In the genomic region with DNA sequence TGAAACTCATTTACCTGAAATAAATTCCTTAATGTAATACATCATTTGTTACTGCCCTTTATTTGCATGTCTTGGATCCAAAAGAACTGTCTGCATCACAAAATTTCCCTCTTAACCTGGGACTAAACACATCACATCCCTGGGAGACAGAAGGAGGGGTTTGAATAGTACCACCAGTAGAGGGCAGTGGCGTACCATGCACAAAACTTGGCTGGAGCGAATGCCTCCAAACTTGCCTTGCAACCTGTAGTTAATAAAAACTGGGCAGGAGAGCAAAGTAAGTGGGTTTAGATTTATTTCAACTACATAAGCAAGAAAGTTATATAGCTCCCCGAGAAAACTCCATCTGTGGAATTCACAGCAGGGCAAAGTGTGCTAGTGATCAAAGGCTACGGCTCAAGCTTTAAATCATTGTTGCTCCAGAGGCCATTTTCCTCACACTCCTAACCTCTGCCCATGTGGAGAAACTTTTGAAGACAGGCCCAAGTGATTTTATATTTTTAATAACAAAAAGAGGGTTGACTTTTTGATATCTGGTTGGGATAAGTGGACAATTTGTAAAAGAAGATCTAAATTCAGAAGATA, we compare ENCODE assay signal across 8 cellular contexts.
DNase-seq lines count a peak whose midpoint lies in the region; ATAC-seq lines count a peak whose summit lies in the region.

No MANE protein-coding gene starts in this region.

- no peaks in the 10 kb centered on the region for H3K9me3 Mint-ChIP-seq in activated naive CD8-positive, alpha-beta T cell treated with anti-CD3 and anti-CD28 coated beads, Interleukin-2, amount 10 ng/mL, durations not matched to agents 7 days and 5 days

- POLR2A ChIA-PET in activated naive CD8-positive, alpha-beta T cell treated with anti-CD3 and anti-CD28 coated beads, Interleukin-2, amount 10 ng/mL, durations not matched to agents 7 days and 5 days (lab: Charles Lee): no interaction called here

- peak; percentile 30 for DNase-seq in activated CD4-positive, CD25-positive, alpha-beta regulatory T cell treated with anti-CD3 and anti-CD28 coated beads, Interleukin-2, amount 50 U/mL, for 72 hours
- no peak for DNase-seq in activated CD4-positive, CD25-positive, alpha-beta regulatory T cell (lab: John Stamatoyannopoulos, UW)
- DNase-seq in NCI-H2107 (lab: John Stamatoyannopoulos, UW) (peak; percentile 75), hypothalamus (lab: John Stamatoyannopoulos, UW) (peak in 27 of 51 donors; percentile 0 to 60 (median 15)), SKM-1 treated with dmso at 0.1 percent for 144 hours (lab: John Stamatoyannopoulos, UW; ENCODE audit: unreplicated experiment) (no peak)
- peak; percentile 28 for DNase-seq in activated naive CD8-positive, alpha-beta T cell treated with anti-CD3 and anti-CD28 coated beads, Interleukin-2, amount 10 ng/mL, durations not matched to agents 7 days and 5 days
- DNase-seq in stimulated activated CD4-positive, alpha-beta T cell treated with anti-CD3 and anti-CD28 coated beads, Interleukin-1b, Interleukin-23, amount 100 ng/mL, for 24 hours (ENCODE audit: low read depth in 4 of 4, low spot score in 1 of 4): peak in 3 of 4 experiments; percentile 4 to 7 (median 4)

- H3K4me3 Mint-ChIP-seq in activated naive CD8-positive, alpha-beta T cell treated with anti-CD3 and anti-CD28 coated beads, Interleukin-2, amount 10 ng/mL, durations not matched to agents 7 days and 5 days: no peak overlapping the region

- H3K4me1 Mint-ChIP-seq in activated naive CD8-positive, alpha-beta T cell treated with anti-CD3 and anti-CD28 coated beads, Interleukin-2, amount 10 ng/mL, durations not matched to agents 7 days and 5 days: no peaks in the 10 kb centered on the region

- ATAC-seq in GM21786 (IDR thresholded peaks at IDR 0.05; ENCODE audit: unreplicated experiment): peak; percentile 73
- ATAC-seq in activated naive CD8-positive, alpha-beta T cell treated with anti-CD3 and anti-CD28 coated beads, Interleukin-2, amount 10 ng/mL, durations not matched to agents 7 days and 5 days (ENCODE audit: low read depth): no peak

- no peak overlapping the region for H3K27ac Mint-ChIP-seq in activated naive CD8-positive, alpha-beta T cell treated with anti-CD3 and anti-CD28 coated beads, Interleukin-2, amount 10 ng/mL, durations not matched to agents 7 days and 5 days

- no peaks in the 10 kb centered on the region for H3K27me3 Mint-ChIP-seq in activated naive CD8-positive, alpha-beta T cell treated with anti-CD3 and anti-CD28 coated beads, Interleukin-2, amount 10 ng/mL, durations not matched to agents 7 days and 5 days

- H3K36me3 Mint-ChIP-seq in activated naive CD8-positive, alpha-beta T cell treated with anti-CD3 and anti-CD28 coated beads, Interleukin-2, amount 10 ng/mL, durations not matched to agents 7 days and 5 days: no peaks in the 10 kb centered on the region

Comparison
In these comparisons a context has a peak if more than half of its experiments do, and no peak if none do; other contexts are left out.
1. DNase-seq: peak in activated CD4-positive, CD25-positive, alpha-beta regulatory T cell treated with anti-CD3 and anti-CD28 coated beads, Interleukin-2, amount 50 U/mL, for 72 hours (single experiment), NCI-H2107 (single experiment), activated naive CD8-positive, alpha-beta T cell treated with anti-CD3 and anti-CD28 coated beads, Interleukin-2, amount 10 ng/mL, durations not matched to agents 7 days and 5 days (single experiment), hypothalamus (27 of 51) and stimulated activated CD4-positive, alpha-beta T cell treated with anti-CD3 and anti-CD28 coated beads, Interleukin-1b, Interleukin-23, amount 100 ng/mL, for 24 hours (3 of 4); none in activated CD4-positive, CD25-positive, alpha-beta regulatory T cell (0 of 4) and SKM-1 treated with dmso at 0.1 percent for 144 hours (single experiment).